Comparison of ENCODE assay signal across 19 cellular contexts in the genomic region with DNA sequence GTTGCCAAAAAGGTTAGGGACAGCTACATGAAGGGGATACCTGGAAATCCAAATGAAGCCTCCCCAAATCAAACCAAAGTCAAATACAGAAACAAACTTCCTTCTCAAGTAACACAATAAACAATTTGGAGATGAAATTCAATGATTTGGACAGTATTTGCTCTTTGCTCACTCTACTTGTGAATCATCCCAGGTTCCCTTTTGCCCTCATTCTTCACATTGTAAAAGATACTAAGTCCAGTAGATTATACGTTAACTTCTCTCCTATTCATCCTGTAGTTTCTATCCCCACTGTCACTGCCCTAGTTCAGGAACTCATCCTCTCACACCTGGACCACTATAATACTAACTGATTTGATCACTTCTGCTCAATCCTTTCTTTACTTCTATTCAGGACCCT. TPM values are rescaled to one million over a fixed set of nuclear protein-coding genes. Genes with fewer than 3 reads are reported as not detected.
DNase-seq lines count a peak whose midpoint lies in the region; ATAC-seq, FAIRE-seq and TF ChIP-seq lines count a peak whose summit lies in the region.
"Had no signal": no experiment of that assay in that cellular context is flagged by ENCODE, and none has a peak within 500 bp of the region (broad histone marks: within the 10 kb centered on the region; RNA-seq: fewer than 3 reads in every experiment).

No MANE protein-coding gene starts in this region.

- TF ChIP-seq CTCF in kidney (IDR thresholded peaks at IDR 0.05; ENCODE audit: borderline replicate concordance, extremely low read depth, insufficient read depth), result no peak

- peak; percentile 8 for FAIRE-seq in kidney (lab: Jason Lieb, UNC)
- FAIRE-seq: GM12891, GM18507, H1 had no signal

- no peak for ATAC-seq in right cardiac atrium
- no peak for ATAC-seq in HG02623 (IDR thresholded peaks at IDR 0.05; ENCODE audit: unreplicated experiment)
- ATAC-seq: CD8-positive, alpha-beta T cell had no signal

- H3K36me3 ChIP-seq in kidney (ENCODE audit: control insufficient read depth in 1 of 2, insufficient read depth in 2 of 2, low read length in 2 of 2), result no peaks in the 10 kb centered on the region
- H3K36me3 ChIP-seq: BLaER1 had no signal

- H3K27ac ChIP-seq in kidney (ENCODE audit: low read depth in 2 of 2, low read length in 2 of 2), result peak overlapping the region; percentile 33 to 77
- no peak overlapping the region for H3K27ac ChIP-seq in right cardiac atrium (ENCODE audit: low read length)
- H3K27ac ChIP-seq: BLaER1, C4-2B, GM23248 had no signal

- H3K4me1 ChIP-seq in kidney (ENCODE audit: control insufficient read depth in 1 of 2, insufficient read depth in 1 of 2, low read depth in 1 of 2, low read length in 2 of 2), result peaks cover 2 to 22% of the 10 kb centered on the region in 2 donors
- H3K4me1 ChIP-seq in right cardiac atrium (ENCODE audit: control insufficient read depth, insufficient read depth, low read length), result no peaks in the 10 kb centered on the region
- H3K4me1 ChIP-seq: BLaER1, Caco-2 had no signal

- no peak overlapping the region for H3K9ac ChIP-seq in kidney (ENCODE audit: low read length in 2 of 2)
- H3K9ac ChIP-seq: BLaER1, GM23248 had no signal

- peaks cover 0 to 3% of the 10 kb centered on the region in 2 donors for H3K9me3 ChIP-seq in kidney (ENCODE audit: control insufficient read depth in 1 of 2, low read length in 2 of 2)
- no peaks in the 10 kb centered on the region for H3K9me3 ChIP-seq in right cardiac atrium (ENCODE audit: control insufficient read depth, low read length)
- H3K9me3 ChIP-seq: BLaER1, Caco-2 had no signal

- WGBS in right cardiac atrium, result 93% methylated on average over 1 of the region's 1 CpG

- DNase-seq in DMS53 treated with DMSO at 0.1 percent for 48 hours (lab: John Stamatoyannopoulos, UW; ENCODE audit: unreplicated experiment), result peak; percentile 38
- no peak for DNase-seq in kidney
- DNase-seq in renal cortical epithelial cell (ENCODE audit: low read depth), result peak; percentile 59
- DNase-seq in activated naive CD4-positive, alpha-beta T cell treated with anti-CD3 and anti-CD28 coated beads, Interleukin-2, amount 50 U/mL, for 16 hours, result no peak
- DNase-seq in right cardiac atrium, result no peak
- DNase-seq: Caco-2; CD4-positive, CD25-positive, alpha-beta regulatory T cell; CD8-positive, alpha-beta T cell; DMS153; GF-D8; GM23248; H7; HCEC 1CT had no signal

- H3K4me3 ChIP-seq in kidney (ENCODE audit: low read length in 2 of 2), result no peak overlapping the region
- H3K4me3 ChIP-seq in right cardiac atrium (ENCODE audit: low read length), result no peak overlapping the region
- H3K4me3 ChIP-seq: BLaER1, GM23248 had no signal

- no peaks in the 10 kb centered on the region for H3K27me3 ChIP-seq in right cardiac atrium (ENCODE audit: control insufficient read depth, insufficient read depth)
- H3K27me3 ChIP-seq: BLaER1 had no signal

- intact Hi-C loops in kidney (cut with DNase I), result no loop called here
- intact Hi-C loops in right cardiac atrium (cut with DNase I), result loop anchor here in 1 of 4 donors (10.0 kb wide), 1 partner anchor 62 kb away; no protein-coding TSS in a partner anchor

RNA-seq across cellular contexts. Expression of a gene that starts 28.3 kb away (rescaled TPM):
- total RNA-seq in kidney, result 34.8 TPM
- polyA plus RNA-seq in kidney (ENCODE audit: insufficient read depth, low read depth, low replicate concordance), result 8.6 TPM
- total RNA-seq in renal cortical epithelial cell, result 8.0 and 20.6 TPM in 2 replicates
- 10 to 100 TPM; 11.8 to 33.9 (median 27.2) TPM for total RNA-seq in right cardiac atrium
- polyA plus RNA-seq in right cardiac atrium, result 15.4 TPM
- total RNA-seq: CD8-positive, alpha-beta T cell had no signal

Comparison
In these comparisons a context has a peak if more than half of its experiments do, and no peak if none do; other contexts are left out.
1. DNase-seq: peak in DMS53 treated with DMSO at 0.1 percent for 48 hours (single experiment) and renal cortical epithelial cell (single experiment); none in kidney (single experiment), activated naive CD4-positive, alpha-beta T cell treated with anti-CD3 and anti-CD28 coated beads, Interleukin-2, amount 50 U/mL, for 16 hours (single experiment) and right cardiac atrium (0 of 3).